1 cellular context compared by ENCODE assay signal in genomic region chr9:129640086-129640870, GRCh38.
TF ChIP-seq lines count a peak whose summit lies in the region.

No MANE protein-coding gene starts in this region.

TF ChIP-seq in GM23338, 12 proteins besides CTCF, POLR2A, EP300 and RAD21 (continued from another document):
- TF ChIP-seq ETS1 (IDR thresholded peaks at IDR 0.05) = no peak
